In the genomic region with DNA sequence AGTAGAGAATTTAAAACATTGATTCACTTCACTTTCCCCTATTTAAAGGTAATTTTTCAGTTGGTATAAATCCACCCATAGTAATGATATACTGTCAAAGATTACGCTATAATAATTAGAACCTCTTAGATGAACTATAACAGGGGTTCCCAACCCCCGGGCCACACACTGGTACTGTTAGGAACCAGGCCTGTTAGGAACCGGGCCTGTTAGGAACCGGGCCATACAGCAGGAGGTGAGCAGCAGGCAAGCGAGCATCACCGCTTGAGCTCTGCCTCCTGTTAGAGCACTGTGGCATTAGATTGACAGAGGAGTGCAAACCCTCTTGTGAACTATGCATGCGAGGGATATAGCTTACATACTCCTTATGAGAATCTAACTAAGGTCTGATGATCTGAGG, we compare ENCODE assay signal across 38 cellular contexts.
"Had no signal": no experiment of that assay in that cellular context is flagged by ENCODE, and none has a peak within 500 bp of the region (broad histone marks: within the 10 kb centered on the region; RNA-seq: fewer than 3 reads in every experiment).

No MANE protein-coding gene starts in this region.

- H3K36me3 Mint-ChIP-seq: brain had no signal

- ATAC-seq: activated CD4-positive, alpha-beta T cell treated with anti-CD3 and anti-CD28 coated beads for 36 hours; activated CD4-positive, CD25-positive, alpha-beta regulatory T cell treated with anti-CD3 and anti-CD28 coated beads, Interleukin-2, amount 50 U/mL, for 24 hours; activated CD8-positive, alpha-beta memory T cell treated with anti-CD3 and anti-CD28 coated beads, Interleukin-2, amount 10 ng/mL, durations not matched to agents 7 days and 5 days; activated CD8-positive, alpha-beta T cell treated with anti-CD3 and anti-CD28 coated beads, Interleukin-2, amount 10 ng/mL, durations not matched to agents 7 days and 5 days; activated naive CD8-positive, alpha-beta T cell treated with anti-CD3 and anti-CD28 coated beads, Interleukin-2, amount 50 U/mL, for 24 hours had no signal

- H3K4me1 ChIP-seq: ascending aorta had no signal

- H3K27ac Mint-ChIP-seq: activated CD4-positive, alpha-beta memory T cell treated with anti-CD3 and anti-CD28 coated beads, Interleukin-2, amount 10 ng/mL, durations not matched to agents 7 days and 5 days; activated CD4-positive, alpha-beta T cell treated with anti-CD3 and anti-CD28 coated beads for 36 hours; activated CD4-positive, alpha-beta T cell treated with anti-CD3 and anti-CD28 coated beads, Interleukin-2, amount 10 ng/mL, durations not matched to agents 7 days and 5 days; activated CD8-positive, alpha-beta memory T cell treated with anti-CD3 and anti-CD28 coated beads, Interleukin-2, amount 10 ng/mL, durations not matched to agents 7 days and 5 days; activated CD8-positive, alpha-beta T cell treated with anti-CD3 and anti-CD28 coated beads, Interleukin-2, amount 10 ng/mL, durations not matched to agents 7 days and 5 days; activated naive CD4-positive, alpha-beta T cell treated with anti-CD3 and anti-CD28 coated beads, Interleukin-2, amount 10 ng/mL, durations not matched to agents 7 days and 5 days; activated naive CD4-positive, alpha-beta T cell treated with anti-CD3 and anti-CD28 coated beads, Interleukin-2, amount 50 U/mL, for 24 hours; activated naive CD8-positive, alpha-beta T cell; activated naive CD8-positive, alpha-beta T cell treated with anti-CD3 and anti-CD28 coated beads, Interleukin-2, amount 10 ng/mL, durations not matched to agents 7 days and 5 days; activated naive CD8-positive, alpha-beta T cell treated with anti-CD3 and anti-CD28 coated beads, Interleukin-2, amount 50 U/mL, for 24 hours; activated T-cell treated with anti-CD3 and anti-CD28 coated beads, Interleukin-2, amount 50 U/mL, for 24 hours; activated T-helper 2 cell treated with anti-CD3 and anti-CD28 coated beads, Interferon-gamma antibody, Interleukin-2, Interleukin-4, amounts not matched to agents 10 μg/mL and 5 μg/mL and 100 μg/mL, durations not matched to agents 14 hours and 24 hours and 36 hours; brain; T-helper 1 cell treated with Interleukin-12 subunit alpha and Interleukin-12 subunit beta and Interleukin-4 antibody, amounts not matched to agents 30 μg/mL and 1 μg/mL, for 36 hours; T-helper 2 cell treated with Interferon-gamma antibody and Interleukin-4, amounts not matched to agents 5 μg/mL and 100 μg/mL, for 36 hours had no signal

- DNase-seq: activated CD4-positive, alpha-beta memory T cell treated with anti-CD3 and anti-CD28 coated beads, Interleukin-2, amount 10 ng/mL, durations not matched to agents 7 days and 5 days; activated CD4-positive, alpha-beta T cell treated with anti-CD3 and anti-CD28 coated beads for 1 hour; activated CD4-positive, alpha-beta T cell treated with anti-CD3 and anti-CD28 coated beads for 36 hours; activated CD4-positive, alpha-beta T cell treated with anti-CD3 and anti-CD28 coated beads for 48 hours; activated CD4-positive, alpha-beta T cell treated with anti-CD3 and anti-CD28 coated beads, Interleukin-2, amount 10 ng/mL, durations not matched to agents 7 days and 5 days; activated CD4-positive, alpha-beta T cell treated with anti-CD3 and anti-CD28 coated beads, Interleukin-2, amount 50 U/mL, for 48 hours; activated CD4-positive, CD25-positive, alpha-beta regulatory T cell; activated CD8-positive, alpha-beta memory T cell treated with anti-CD3 and anti-CD28 coated beads for 24 hours; activated CD8-positive, alpha-beta memory T cell treated with anti-CD3 and anti-CD28 coated beads, Interleukin-2, amount 10 ng/mL, durations not matched to agents 7 days and 5 days; activated CD8-positive, alpha-beta memory T cell treated with anti-CD3 and anti-CD28 coated beads, Interleukin-2, amount 50 U/mL, for 48 hours; activated CD8-positive, alpha-beta T cell treated with anti-CD3 and anti-CD28 coated beads, Interleukin-2, amount 10 ng/mL, durations not matched to agents 7 days and 5 days; activated effector memory CD4-positive, alpha-beta T cell treated with Interleukin-2 at 50 U/mL for 16 hours; activated gamma-delta T cell; activated naive CD4-positive, alpha-beta T cell treated with anti-CD3 and anti-CD28 coated beads, Interleukin-2, amount 10 ng/mL, durations not matched to agents 7 days and 5 days; activated naive CD4-positive, alpha-beta T cell treated with Interleukin-2 at 50 U/mL for 16 hours; activated naive CD8-positive, alpha-beta T cell treated with anti-CD3 and anti-CD28 coated beads, Interleukin-2, amount 10 ng/mL, durations not matched to agents 7 days and 5 days; activated naive CD8-positive, alpha-beta T cell treated with anti-CD3 and anti-CD28 coated beads, Interleukin-2, amount 50 U/mL, for 24 hours; activated T-cell treated with anti-CD3 and anti-CD28 coated beads, Interleukin-2, amount 50 U/mL, for 24 hours; activated T-cell treated with anti-CD3 and anti-CD28 coated beads, Interleukin-2, amount 50 U/mL, for 48 hours; amygdala; anterior cingulate cortex; caudate nucleus; cerebellar nuclear complex; T-helper 1 cell; T-helper 2 cell; T-helper 9 cell had no signal

- FAIRE-seq: bronchial epithelial cell had no signal

- H3K27me3 ChIP-seq: ascending aorta had no signal

- H3K4me3 Mint-ChIP-seq: activated CD4-positive, alpha-beta memory T cell treated with anti-CD3 and anti-CD28 coated beads, Interleukin-2, amount 10 ng/mL, durations not matched to agents 7 days and 5 days; activated CD4-positive, alpha-beta T cell treated with anti-CD3 and anti-CD28 coated beads for 36 hours; activated CD4-positive, alpha-beta T cell treated with anti-CD3 and anti-CD28 coated beads, Interleukin-2, amount 10 ng/mL, durations not matched to agents 7 days and 5 days; activated CD8-positive, alpha-beta memory T cell treated with anti-CD3 and anti-CD28 coated beads, Interleukin-2, amount 10 ng/mL, durations not matched to agents 7 days and 5 days; activated CD8-positive, alpha-beta T cell treated with anti-CD3 and anti-CD28 coated beads, Interleukin-2, amount 10 ng/mL, durations not matched to agents 7 days and 5 days; activated naive CD4-positive, alpha-beta T cell treated with anti-CD3 and anti-CD28 coated beads, Interleukin-2, amount 10 ng/mL, durations not matched to agents 7 days and 5 days; activated naive CD4-positive, alpha-beta T cell treated with anti-CD3 and anti-CD28 coated beads, Interleukin-2, amount 50 U/mL, for 24 hours; activated naive CD8-positive, alpha-beta T cell; activated naive CD8-positive, alpha-beta T cell treated with anti-CD3 and anti-CD28 coated beads, Interleukin-2, amount 10 ng/mL, durations not matched to agents 7 days and 5 days; activated naive CD8-positive, alpha-beta T cell treated with anti-CD3 and anti-CD28 coated beads, Interleukin-2, amount 50 U/mL, for 24 hours; activated T-cell treated with anti-CD3 and anti-CD28 coated beads, Interleukin-2, amount 50 U/mL, for 24 hours; brain; central memory CD8-positive, alpha-beta T cell; T-helper 1 cell treated with Interleukin-12 subunit alpha and Interleukin-12 subunit beta and Interleukin-4 antibody, amounts not matched to agents 30 μg/mL and 1 μg/mL, for 36 hours; T-helper 2 cell treated with Interferon-gamma antibody and Interleukin-4, amounts not matched to agents 5 μg/mL and 100 μg/mL, for 36 hours had no signal

- H3K27me3 Mint-ChIP-seq: activated CD4-positive, alpha-beta memory T cell treated with anti-CD3 and anti-CD28 coated beads, Interleukin-2, amount 10 ng/mL, durations not matched to agents 7 days and 5 days; activated CD4-positive, alpha-beta T cell treated with anti-CD3 and anti-CD28 coated beads for 36 hours; activated CD4-positive, alpha-beta T cell treated with anti-CD3 and anti-CD28 coated beads, Interleukin-2, amount 10 ng/mL, durations not matched to agents 7 days and 5 days; activated CD8-positive, alpha-beta memory T cell treated with anti-CD3 and anti-CD28 coated beads, Interleukin-2, amount 10 ng/mL, durations not matched to agents 7 days and 5 days; activated naive CD4-positive, alpha-beta T cell treated with anti-CD3 and anti-CD28 coated beads, Interleukin-2, amount 10 ng/mL, durations not matched to agents 7 days and 5 days; activated naive CD4-positive, alpha-beta T cell treated with anti-CD3 and anti-CD28 coated beads, Interleukin-2, amount 50 U/mL, for 24 hours; activated naive CD8-positive, alpha-beta T cell; activated naive CD8-positive, alpha-beta T cell treated with anti-CD3 and anti-CD28 coated beads, Interleukin-2, amount 10 ng/mL, durations not matched to agents 7 days and 5 days; activated naive CD8-positive, alpha-beta T cell treated with anti-CD3 and anti-CD28 coated beads, Interleukin-2, amount 50 U/mL, for 24 hours; activated T-cell treated with anti-CD3 and anti-CD28 coated beads, Interleukin-2, amount 50 U/mL, for 24 hours; brain; central memory CD8-positive, alpha-beta T cell had no signal

- H3K9me3 Mint-ChIP-seq: activated naive CD4-positive, alpha-beta T cell treated with anti-CD3 and anti-CD28 coated beads, Interleukin-2, amount 50 U/mL, for 24 hours; activated naive CD8-positive, alpha-beta T cell treated with anti-CD3 and anti-CD28 coated beads, Interleukin-2, amount 50 U/mL, for 24 hours; central memory CD8-positive, alpha-beta T cell had no signal

- H3K9me3 ChIP-seq: ascending aorta had no signal

- H3K4me1 Mint-ChIP-seq: activated CD4-positive, alpha-beta memory T cell treated with anti-CD3 and anti-CD28 coated beads, Interleukin-2, amount 10 ng/mL, durations not matched to agents 7 days and 5 days; activated CD4-positive, alpha-beta T cell treated with anti-CD3 and anti-CD28 coated beads for 36 hours; activated CD4-positive, alpha-beta T cell treated with anti-CD3 and anti-CD28 coated beads, Interleukin-2, amount 10 ng/mL, durations not matched to agents 7 days and 5 days; activated CD8-positive, alpha-beta memory T cell treated with anti-CD3 and anti-CD28 coated beads, Interleukin-2, amount 10 ng/mL, durations not matched to agents 7 days and 5 days; activated naive CD4-positive, alpha-beta T cell treated with anti-CD3 and anti-CD28 coated beads, Interleukin-2, amount 10 ng/mL, durations not matched to agents 7 days and 5 days; activated naive CD4-positive, alpha-beta T cell treated with anti-CD3 and anti-CD28 coated beads, Interleukin-2, amount 50 U/mL, for 24 hours; activated naive CD8-positive, alpha-beta T cell treated with anti-CD3 and anti-CD28 coated beads, Interleukin-2, amount 10 ng/mL, durations not matched to agents 7 days and 5 days; activated naive CD8-positive, alpha-beta T cell treated with anti-CD3 and anti-CD28 coated beads, Interleukin-2, amount 50 U/mL, for 24 hours; brain; central memory CD8-positive, alpha-beta T cell had no signal

- H3K27ac ChIP-seq: ascending aorta, cardiac muscle cell, VCaP had no signal

- H3K4me3 ChIP-seq: ascending aorta, cardiac muscle cell had no signal

- H3K36me3 ChIP-seq: ascending aorta, cardiac muscle cell had no signal
